ENCODE assay signal across 22 cellular contexts in the genomic region with DNA sequence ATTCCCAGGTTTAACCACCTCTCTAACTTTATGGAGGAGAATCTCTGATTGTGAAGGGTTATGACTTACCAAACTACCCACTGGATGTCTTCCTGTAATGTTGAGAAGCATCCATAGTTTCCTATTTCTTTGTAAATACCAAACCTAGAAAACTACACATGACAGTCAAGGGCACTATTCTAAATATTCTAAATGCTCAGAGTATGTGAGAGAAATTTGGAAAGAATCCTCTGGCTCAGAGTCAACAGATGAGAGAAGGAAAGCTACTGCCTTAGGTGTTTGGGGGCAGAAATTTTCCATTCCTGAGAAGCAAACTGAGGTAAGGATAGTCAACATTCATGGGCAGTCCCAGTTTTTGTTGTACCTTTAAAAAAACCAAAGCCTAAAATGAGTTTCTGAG.
DNase-seq lines count a peak whose midpoint lies in the region; ATAC-seq, FAIRE-seq and TF ChIP-seq lines count a peak whose summit lies in the region.
"Had no signal": no experiment of that assay in that cellular context is flagged by ENCODE, and none has a peak within 500 bp of the region (broad histone marks: within the 10 kb centered on the region; RNA-seq: fewer than 3 reads in every experiment).

No MANE protein-coding gene starts in this region.

- H2AFZ ChIP-seq in osteoblast (ENCODE audit: low read length) = peak overlapping the region; percentile 27
- H2AFZ ChIP-seq: GM23248 had no signal

- no peaks in the 10 kb centered on the region for H3K27me3 Mint-ChIP-seq in stimulated activated naive CD8-positive, alpha-beta T cell treated with anti-CD3 and anti-CD28 coated beads, Interleukin-15, amount 100 ng/mL, for 72 hours
- no peaks in the 10 kb centered on the region for H3K27me3 Mint-ChIP-seq in activated CD4-positive, alpha-beta T cell treated with anti-CD3 and anti-CD28 coated beads, Interleukin-2, amount 10 ng/mL, durations not matched to agents 24 days and 14 days
- H3K27me3 Mint-ChIP-seq: CD4-positive, alpha-beta memory T cell had no signal

- no peak overlapping the region for H3K27ac ChIP-seq in osteoblast (ENCODE audit: low read depth, low read length)
- H3K27ac ChIP-seq: A549, GM23248 had no signal

- peaks cover 11% of the 10 kb centered on the region for H3K4me1 ChIP-seq in osteoblast (ENCODE audit: insufficient read depth, low read length)
- H3K4me1 ChIP-seq: A549 had no signal

- H3K27me3 ChIP-seq in osteoblast (ENCODE audit: insufficient read depth, low read length) = no peaks in the 10 kb centered on the region

- in situ Hi-C loops in G401 (cut with HindIII; ENCODE audit: low sequenced_read_pairs) = no loop called here

- ATAC-seq in GM19023 (IDR thresholded peaks at IDR 0.05; ENCODE audit: unreplicated experiment) = no peak
- no peak for ATAC-seq in stimulated activated naive CD8-positive, alpha-beta T cell treated with anti-CD3 and anti-CD28 coated beads, Interleukin-15, amount 100 ng/mL, for 72 hours
- ATAC-seq: A549 had no signal

- H3K9me3 Mint-ChIP-seq in stimulated activated naive CD8-positive, alpha-beta T cell treated with anti-CD3 and anti-CD28 coated beads, Interleukin-15, amount 100 ng/mL, for 72 hours = no peaks in the 10 kb centered on the region
- no peaks in the 10 kb centered on the region for H3K9me3 Mint-ChIP-seq in activated CD4-positive, alpha-beta T cell treated with anti-CD3 and anti-CD28 coated beads, Interleukin-2, amount 10 ng/mL, durations not matched to agents 24 days and 14 days

- H3K4me1 Mint-ChIP-seq in stimulated activated naive CD8-positive, alpha-beta T cell treated with anti-CD3 and anti-CD28 coated beads, Interleukin-15, amount 100 ng/mL, for 72 hours = no peaks in the 10 kb centered on the region
- H3K4me1 Mint-ChIP-seq in activated CD4-positive, alpha-beta T cell treated with anti-CD3 and anti-CD28 coated beads, Interleukin-2, amount 10 ng/mL, durations not matched to agents 24 days and 14 days = no peaks in the 10 kb centered on the region
- H3K4me1 Mint-ChIP-seq: CD4-positive, alpha-beta memory T cell had no signal

- H3K4me2 ChIP-seq in osteoblast (ENCODE audit: insufficient read depth, low read length) = no peak overlapping the region
- H3K4me2 ChIP-seq: A549 had no signal

- no peaks in the 10 kb centered on the region for H3K36me3 Mint-ChIP-seq in activated CD4-positive, alpha-beta T cell treated with anti-CD3 and anti-CD28 coated beads, Interleukin-2, amount 10 ng/mL, durations not matched to agents 24 days and 14 days (ENCODE audit: low read depth)
- H3K36me3 Mint-ChIP-seq: CD4-positive, alpha-beta memory T cell had no signal

- peak; percentile 29 for FAIRE-seq in D721Med (lab: Jason Lieb, UNC)
- FAIRE-seq: A549, G401.6, GM12892, GM19239, H1 had no signal

- no peaks in the 10 kb centered on the region for H3K79me2 ChIP-seq in osteoblast (ENCODE audit: insufficient read depth, low read length)

- H3K9me3 ChIP-seq in osteoblast (ENCODE audit: low read depth, low read length) = no peaks in the 10 kb centered on the region
- H3K9me3 ChIP-seq: A549 had no signal

- intact Hi-C loops in activated CD4-positive, alpha-beta T cell treated with anti-CD3 and anti-CD28 coated beads, Interleukin-2, amount 10 ng/mL, durations not matched to agents 24 days and 14 days (cut with micrococcal nuclease) = no loop called here

- no peaks in the 10 kb centered on the region for H4K20me1 ChIP-seq in osteoblast (ENCODE audit: insufficient read depth, low read length)

- H3K27ac Mint-ChIP-seq in stimulated activated naive CD8-positive, alpha-beta T cell treated with anti-CD3 and anti-CD28 coated beads, Interleukin-15, amount 100 ng/mL, for 72 hours = no peak overlapping the region
- no peak overlapping the region for H3K27ac Mint-ChIP-seq in activated CD4-positive, alpha-beta T cell treated with anti-CD3 and anti-CD28 coated beads, Interleukin-2, amount 10 ng/mL, durations not matched to agents 24 days and 14 days
- H3K27ac Mint-ChIP-seq: CD4-positive, alpha-beta memory T cell had no signal

- no peak for DNase-seq in D721Med (ENCODE audit: insufficient read length, low spot score)
- DNase-seq in G401 (ENCODE audit: low spot score) = peak; percentile 45
- no peak for DNase-seq in osteoblast (ENCODE audit: insufficient read length, low spot score, missing footprints)
- DNase-seq in stimulated activated naive CD8-positive, alpha-beta T cell treated with anti-CD3 and anti-CD28 coated beads, Interleukin-15, amount 100 ng/mL, for 72 hours = no peak
- no peak for DNase-seq in central memory CD4-positive, alpha-beta T cell
- DNase-seq in activated CD4-positive, alpha-beta T cell treated with anti-CD3 and anti-CD28 coated beads, Interleukin-2, amount 10 ng/mL, durations not matched to agents 24 days and 14 days = no peak
- DNase-seq: 8988T; ACHN; Calu3; CD4-positive, alpha-beta memory T cell; COR-L47; DMS153; DND-41; GM23248; H7; HCEC 1CT had no signal

- H3K4me3 Mint-ChIP-seq in stimulated activated naive CD8-positive, alpha-beta T cell treated with anti-CD3 and anti-CD28 coated beads, Interleukin-15, amount 100 ng/mL, for 72 hours = no peak overlapping the region
- H3K4me3 Mint-ChIP-seq in activated CD4-positive, alpha-beta T cell treated with anti-CD3 and anti-CD28 coated beads, Interleukin-2, amount 10 ng/mL, durations not matched to agents 24 days and 14 days = no peak overlapping the region
- H3K4me3 Mint-ChIP-seq: CD4-positive, alpha-beta memory T cell had no signal

- no peak overlapping the region for H3K4me3 ChIP-seq in osteoblast (ENCODE audit: insufficient read depth, low read length)
- H3K4me3 ChIP-seq: A549, GM23248 had no signal

- TF ChIP-seq CTCF in D721Med (IDR thresholded peaks at IDR 0.05; ENCODE audit: insufficient read depth, missing control alignments) = no peak
- TF ChIP-seq CTCF in osteoblast (IDR thresholded peaks at IDR 0.05; ENCODE audit: extremely low read depth, low read depth, low read length) = no peak

- no peaks in the 10 kb centered on the region for H3K36me3 ChIP-seq in osteoblast (ENCODE audit: insufficient read depth, low read length)
